In genomic region chr1:59759156-59759925, GRCh38 we compare ENCODE assay signal across 8 cellular contexts. TPM values are rescaled to one million over a fixed set of nuclear protein-coding genes. Genes with fewer than 3 reads are reported as not detected.
DNase-seq lines count a peak whose midpoint lies in the region; ATAC-seq and TF ChIP-seq lines count a peak whose summit lies in the region.

No MANE protein-coding gene starts in this region.

- no peaks in the 10 kb centered on the region for H3K27me3 ChIP-seq in mesenchymal stem cell (ENCODE audit: control insufficient read depth in 1 of 2, insufficient read depth in 1 of 2, low read length in 2 of 2)

- peaks cover 2% of the 10 kb centered on the region for H3K4me1 Mint-ChIP-seq in activated CD8-positive, alpha-beta T cell treated with anti-CD3 and anti-CD28 coated beads for 36 hours (ENCODE audit: low read depth)
- H3K4me1 Mint-ChIP-seq in effector memory CD8-positive, alpha-beta T cell (ENCODE audit: low read depth in 2 of 2), result peaks cover 4% of the 10 kb centered on the region in 2 donors

- H3K79me1 ChIP-seq in mesenchymal stem cell (replicated peaks; ENCODE audit: low read length, poor library complexity, severe bottlenecking), result no peaks in the 10 kb centered on the region

- peak overlapping the region in 1 of 2 experiments; percentile 67 for H3K4ac ChIP-seq in mesenchymal stem cell (ENCODE audit: low read depth in 1 of 2, low read length in 2 of 2)

- H2BK15ac ChIP-seq in mesenchymal stem cell (ENCODE audit: low read depth, poor library complexity, severe bottlenecking), result no peak overlapping the region

- H4K91ac ChIP-seq in mesenchymal stem cell (ENCODE audit: low read length), result no peak overlapping the region

- H2AFZ ChIP-seq in mesenchymal stem cell (ENCODE audit: low read depth, low read length), result no peak overlapping the region

- H3K36me3 ChIP-seq in mesenchymal stem cell (ENCODE audit: control insufficient read depth in 1 of 2, insufficient read depth in 2 of 2, low read depth in 1 of 2, low read length in 2 of 2), result no peaks in the 10 kb centered on the region

- H3K9ac ChIP-seq in mesenchymal stem cell (ENCODE audit: low read length), result peak overlapping the region; percentile 84

- no peak overlapping the region for H2AK5ac ChIP-seq in mesenchymal stem cell (ENCODE audit: low read length, severe bottlenecking)

- H4K8ac ChIP-seq in mesenchymal stem cell (ENCODE audit: low read length), result no peak overlapping the region

- no peak overlapping the region for H3K14ac ChIP-seq in mesenchymal stem cell (ENCODE audit: low read length in 2 of 2)

- no peak overlapping the region for H3K27ac Mint-ChIP-seq in activated CD8-positive, alpha-beta T cell treated with anti-CD3 and anti-CD28 coated beads for 36 hours
- H3K27ac Mint-ChIP-seq in effector memory CD8-positive, alpha-beta T cell, result no peak overlapping the region

- POLR2A ChIA-PET in activated CD8-positive, alpha-beta T cell treated with anti-CD3 and anti-CD28 coated beads for 36 hours (lab: Charles Lee), result no interaction called here

- H3K36me3 Mint-ChIP-seq in activated CD8-positive, alpha-beta T cell treated with anti-CD3 and anti-CD28 coated beads for 36 hours (ENCODE audit: low read depth), result no peaks in the 10 kb centered on the region
- H3K36me3 Mint-ChIP-seq in effector memory CD8-positive, alpha-beta T cell (ENCODE audit: insufficient read depth), result no peaks in the 10 kb centered on the region

- intact Hi-C loops in activated CD8-positive, alpha-beta T cell treated with anti-CD3 and anti-CD28 coated beads for 36 hours (cut with micrococcal nuclease), result loop anchor here (5.0 kb wide), 1 partner anchor 1017 kb away; no protein-coding TSS in a partner anchor

- peak; percentile 90 for TF ChIP-seq CTCF in activated CD8-positive, alpha-beta T cell treated with anti-CD3 and anti-CD28 coated beads for 36 hours (IDR thresholded peaks at IDR 0.05)

- H2BK5ac ChIP-seq in mesenchymal stem cell (ENCODE audit: low read depth, low read length, poor library complexity, severe bottlenecking), result no peak overlapping the region

- H2BK120ac ChIP-seq in mesenchymal stem cell (ENCODE audit: low read depth, low read length), result no peak overlapping the region

- no peak overlapping the region for H3K4me3 ChIP-seq in mesenchymal stem cell (ENCODE audit: insufficient read depth in 1 of 2, low read depth in 1 of 2, low read length in 2 of 2)

- no peaks in the 10 kb centered on the region for H3K4me1 ChIP-seq in mesenchymal stem cell (ENCODE audit: control insufficient read depth, insufficient read depth, low read depth, low read length)

- H3K27ac ChIP-seq in mesenchymal stem cell (ENCODE audit: low read length, poor library complexity, severe bottlenecking), result no peak overlapping the region

- no peaks in the 10 kb centered on the region for H3K27me3 Mint-ChIP-seq in activated CD8-positive, alpha-beta T cell treated with anti-CD3 and anti-CD28 coated beads for 36 hours
- H3K27me3 Mint-ChIP-seq in effector memory CD8-positive, alpha-beta T cell, result no peaks in the 10 kb centered on the region

- H3K4me2 ChIP-seq in mesenchymal stem cell (ENCODE audit: low read length, poor library complexity, severe bottlenecking), result peak overlapping the region; percentile 2

- H3K23ac ChIP-seq in mesenchymal stem cell (ENCODE audit: low read length in 2 of 2), result no peak overlapping the region

- DNase-seq in COLO668 (lab: John Stamatoyannopoulos, UW; ENCODE audit: unreplicated experiment), result peak; percentile 87
- peak; percentile 76 for DNase-seq in HK-2 (ENCODE audit: unreplicated experiment)
- DNase-seq in NCI-H82 treated with DMSO at 0.1 percent for 48 hours (lab: John Stamatoyannopoulos, UW; ENCODE audit: unreplicated experiment), result peak; percentile 54
- peak; percentile 78 for DNase-seq in activated CD8-positive, alpha-beta T cell treated with anti-CD3 and anti-CD28 coated beads for 36 hours
- DNase-seq in effector memory CD8-positive, alpha-beta T cell, result peak; percentile 58 to 68 (median 63)
- DNase-seq in mesenchymal stem cell, result peak; percentile 84
- peak; percentile 32 for DNase-seq in stimulated activated CD8-positive, alpha-beta memory T cell treated with anti-CD3 and anti-CD28 coated beads, Interleukin-12 subunit alpha, Interleukin-12 subunit beta, amount 100 ng/mL, for 4 hours (ENCODE audit: low read depth)

- H3K18ac ChIP-seq in mesenchymal stem cell (ENCODE audit: low read depth in 1 of 2, low read length in 2 of 2), result peak overlapping the region in 1 of 2 experiments; percentile 87

- 12% methylated on average over 10 of the region's 11 CpGs for WGBS in mesenchymal stem cell

- peak overlapping the region; percentile 35 for H3K4me3 Mint-ChIP-seq in activated CD8-positive, alpha-beta T cell treated with anti-CD3 and anti-CD28 coated beads for 36 hours
- H3K4me3 Mint-ChIP-seq in effector memory CD8-positive, alpha-beta T cell, result peak overlapping the region in 1 of 2 donors; percentile 40

- ATAC-seq in GM19463 (IDR thresholded peaks at IDR 0.05; ENCODE audit: unreplicated experiment), result peak; percentile 83
- ATAC-seq in activated CD8-positive, alpha-beta T cell treated with anti-CD3 and anti-CD28 coated beads for 36 hours, result peak; percentile 97
- ATAC-seq in effector memory CD8-positive, alpha-beta T cell (replicated peaks), result peak; percentile 88

- no peaks in the 10 kb centered on the region for H3K9me3 ChIP-seq in mesenchymal stem cell (ENCODE audit: control insufficient read depth, low read length)

- H3K9me3 Mint-ChIP-seq in activated CD8-positive, alpha-beta T cell treated with anti-CD3 and anti-CD28 coated beads for 36 hours, result no peaks in the 10 kb centered on the region
- no peaks in the 10 kb centered on the region for H3K9me3 Mint-ChIP-seq in effector memory CD8-positive, alpha-beta T cell

- H2BK12ac ChIP-seq in mesenchymal stem cell (ENCODE audit: low read length in 2 of 2), result peak overlapping the region in 1 of 2 experiments; percentile 99

- CTCF ChIA-PET in activated CD8-positive, alpha-beta T cell treated with anti-CD3 and anti-CD28 coated beads for 36 hours (lab: Charles Lee), result interaction anchor here (0.6 to 2.7 kb wide), 45 partner anchors 9 to 1244 kb away, joined by 3 to 27 read pairs (median 3); no protein-coding TSS in a partner anchor

RNA-seq across cellular contexts. Expression of gene HOOK1, which starts 55.4 kb away (rescaled TPM):
- total RNA-seq in activated CD8-positive, alpha-beta T cell treated with anti-CD3 and anti-CD28 coated beads for 36 hours, result 10 to 100 TPM; 13.3 to 15.9 TPM
- not detected for polyA plus RNA-seq in mesenchymal stem cell (2013, experiment 1 of 2)
- not detected for polyA plus RNA-seq in mesenchymal stem cell (2013, experiment 2 of 2)

Comparison
In these comparisons a context has a peak if more than half of its experiments do, and no peak if none do; other contexts are left out.
1. DNase-seq: peak in every context shown above with its lines; median percentile 87 in COLO668; 84 in mesenchymal stem cell; 78 in activated CD8-positive, alpha-beta T cell treated with anti-CD3 and anti-CD28 coated beads for 36 hours; 76 in HK-2; 63 in effector memory CD8-positive, alpha-beta T cell; 54 in NCI-H82 treated with DMSO at 0.1 percent for 48 hours; 32 in stimulated activated CD8-positive, alpha-beta memory T cell treated with anti-CD3 and anti-CD28 coated beads, Interleukin-12 subunit alpha, Interleukin-12 subunit beta, amount 100 ng/mL, for 4 hours.